In genomic region chr1:211654838-211655787, GRCh38 we compare ENCODE assay signal across 8 cellular contexts. TPM values are rescaled to one million over a fixed set of nuclear protein-coding genes. Genes with fewer than 3 reads are reported as not detected.
DNase-seq lines count a peak whose midpoint lies in the region; ATAC-seq, FAIRE-seq and TF ChIP-seq lines count a peak whose summit lies in the region.

No MANE protein-coding gene starts in this region.

- intact Hi-C loops in activated CD4-positive, alpha-beta T cell treated with anti-CD3 and anti-CD28 coated beads, Interleukin-2, amount 10 ng/mL, durations not matched to agents 24 days and 14 days (cut with micrococcal nuclease): loop anchor here (1.0 to 10.0 kb wide), 6 partner anchors 78 to 1248 kb away; partner anchors contain the start of gene RCOR3
- intact Hi-C loops in colonic mucosa (cut with DNase I) (loop anchor here (2.0 to 10.0 kb wide), 4 partner anchors 78 to 330 kb away; partner anchors contain the start of genes SLC30A1 and TRAF5), right lobe of liver (cut with DNase I) (loop anchor here in 1 of 2 donors (10.0 kb wide), 1 partner anchor 330 kb away; the partner anchor contains the start of gene TRAF5)

- no peaks in the 10 kb centered on the region for H3K9me3 Mint-ChIP-seq in activated CD4-positive, alpha-beta T cell treated with anti-CD3 and anti-CD28 coated beads, Interleukin-2, amount 10 ng/mL, durations not matched to agents 24 days and 14 days

- H3K27me3 ChIP-seq in colonic mucosa (no peaks in the 10 kb centered on the region), right lobe of liver (no peaks in the 10 kb centered on the region)

- H3K4me1 ChIP-seq in colonic mucosa (no peaks in the 10 kb centered on the region), right lobe of liver (peaks cover 0 to 3% (median 0%) of the 10 kb centered on the region in 4 donors)

- no peak overlapping the region for H3K27ac Mint-ChIP-seq in activated CD4-positive, alpha-beta T cell treated with anti-CD3 and anti-CD28 coated beads, Interleukin-2, amount 10 ng/mL, durations not matched to agents 24 days and 14 days

- peak; percentile 92 for DNase-seq in Ammon's horn (ENCODE audit: low spot score)
- peak; percentile 41 for DNase-seq in GM19239 (ENCODE audit: insufficient read length, low spot score)
- DNase-seq in NCI-H524 treated with DMSO at 0.1 percent for 48 hours (lab: John Stamatoyannopoulos, UW): peak; percentile 10
- peak; percentile 94 for DNase-seq in activated CD4-positive, alpha-beta T cell treated with anti-CD3 and anti-CD28 coated beads, Interleukin-2, amount 10 ng/mL, durations not matched to agents 24 days and 14 days
- peak; percentile 89 for DNase-seq in colonic mucosa
- DNase-seq in right lobe of liver: peak; percentile 86 to 90 (median 88)
- DNase-seq in stimulated activated CD4-positive, alpha-beta T cell treated with anti-CD3 and anti-CD28 coated beads, TNF-alpha, amount 100 ng/mL, for 4 hours (ENCODE audit: low read depth in 3 of 3): peak; percentile 58 to 66 (median 60)

- H3K36me3 ChIP-seq in colonic mucosa: no peaks in the 10 kb centered on the region
- H3K36me3 ChIP-seq in right lobe of liver: no peaks in the 10 kb centered on the region

- peaks cover 10% of the 10 kb centered on the region for H3K27me3 Mint-ChIP-seq in activated CD4-positive, alpha-beta T cell treated with anti-CD3 and anti-CD28 coated beads, Interleukin-2, amount 10 ng/mL, durations not matched to agents 24 days and 14 days

- peaks cover 6% of the 10 kb centered on the region for H3K4me1 Mint-ChIP-seq in activated CD4-positive, alpha-beta T cell treated with anti-CD3 and anti-CD28 coated beads, Interleukin-2, amount 10 ng/mL, durations not matched to agents 24 days and 14 days

- peak; percentile 81 for ATAC-seq in HG03442 (IDR thresholded peaks at IDR 0.05; ENCODE audit: unreplicated experiment)
- ATAC-seq in right lobe of liver: peak; percentile 95 to 98 (median 97)

- H3K9ac ChIP-seq in colonic mucosa (ENCODE audit: low read depth in 2 of 2, low read length in 2 of 2): no peak overlapping the region

- no peak for TF ChIP-seq POLR2A in right lobe of liver (IDR thresholded peaks at IDR 0.05)

- 36% methylated on average over 19 of the region's 27 CpGs for WGBS in right lobe of liver (ENCODE audit: insufficient coverage, low coverage, low lambda C conversion rate, missing lambda C conversion rate)

- H3K36me3 Mint-ChIP-seq in activated CD4-positive, alpha-beta T cell treated with anti-CD3 and anti-CD28 coated beads, Interleukin-2, amount 10 ng/mL, durations not matched to agents 24 days and 14 days (ENCODE audit: low read depth): no peaks in the 10 kb centered on the region

- peak; percentile 92 for FAIRE-seq in GM19239 (lab: Jason Lieb, UNC)

- no peak overlapping the region for H3K4me3 Mint-ChIP-seq in activated CD4-positive, alpha-beta T cell treated with anti-CD3 and anti-CD28 coated beads, Interleukin-2, amount 10 ng/mL, durations not matched to agents 24 days and 14 days

- TF ChIP-seq CTCF in colonic mucosa (IDR thresholded peaks at IDR 0.05) (peak; percentile 84), right lobe of liver (IDR thresholded peaks at IDR 0.05) (peak; percentile 89 to 99 (median 93))

- H3K4me3 ChIP-seq in colonic mucosa (no peak overlapping the region), right lobe of liver (peak overlapping the region in 1 of 3 donors; percentile 29)

- H3K9me3 ChIP-seq in colonic mucosa (no peaks in the 10 kb centered on the region), right lobe of liver (no peaks in the 10 kb centered on the region)

- H3K27ac ChIP-seq in colonic mucosa (no peak overlapping the region), right lobe of liver (no peak overlapping the region)

RNA-seq across cellular contexts. Expression of gene NEK2, which starts 20.3 kb away (rescaled TPM):
- total RNA-seq in activated CD4-positive, alpha-beta T cell treated with anti-CD3 and anti-CD28 coated beads, Interleukin-2, amount 10 ng/mL, durations not matched to agents 24 days and 14 days: 18.0 and 18.2 TPM in 2 replicates
- 10 to 100 TPM in 1 of 2 donors, 1 to 10 TPM in 1; 9.3 to 31.2 TPM for total RNA-seq in colonic mucosa
- under 1 TPM in 5 of 6 experiments, not detected in 1; 0.22 to 0.80 (median 0.50) TPM for total RNA-seq in right lobe of liver

Comparison
In these comparisons a context has a peak if more than half of its experiments do, and no peak if none do; other contexts are left out.
1. DNase-seq: peak in every context shown above with its lines; median percentile 94 in activated CD4-positive, alpha-beta T cell treated with anti-CD3 and anti-CD28 coated beads, Interleukin-2, amount 10 ng/mL, durations not matched to agents 24 days and 14 days; 92 in Ammon's horn; 89 in colonic mucosa; 88 in right lobe of liver; 60 in stimulated activated CD4-positive, alpha-beta T cell treated with anti-CD3 and anti-CD28 coated beads, TNF-alpha, amount 100 ng/mL, for 4 hours; 41 in GM19239; 10 in NCI-H524 treated with DMSO at 0.1 percent for 48 hours.
2. RNA of gene NEK2, which starts 20.3 kb away (total RNA-seq): 9.3 to 31.2 TPM in colonic mucosa and 18.0 to 18.2 TPM in activated CD4-positive, alpha-beta T cell treated with anti-CD3 and anti-CD28 coated beads, Interleukin-2, amount 10 ng/mL, durations not matched to agents 24 days and 14 days; 0.22 to 0.80 TPM in right lobe of liver; every median in the first group is over 4 times any median in the second.